Comparison of ENCODE assay signal across 2 cellular contexts in the genomic region with DNA sequence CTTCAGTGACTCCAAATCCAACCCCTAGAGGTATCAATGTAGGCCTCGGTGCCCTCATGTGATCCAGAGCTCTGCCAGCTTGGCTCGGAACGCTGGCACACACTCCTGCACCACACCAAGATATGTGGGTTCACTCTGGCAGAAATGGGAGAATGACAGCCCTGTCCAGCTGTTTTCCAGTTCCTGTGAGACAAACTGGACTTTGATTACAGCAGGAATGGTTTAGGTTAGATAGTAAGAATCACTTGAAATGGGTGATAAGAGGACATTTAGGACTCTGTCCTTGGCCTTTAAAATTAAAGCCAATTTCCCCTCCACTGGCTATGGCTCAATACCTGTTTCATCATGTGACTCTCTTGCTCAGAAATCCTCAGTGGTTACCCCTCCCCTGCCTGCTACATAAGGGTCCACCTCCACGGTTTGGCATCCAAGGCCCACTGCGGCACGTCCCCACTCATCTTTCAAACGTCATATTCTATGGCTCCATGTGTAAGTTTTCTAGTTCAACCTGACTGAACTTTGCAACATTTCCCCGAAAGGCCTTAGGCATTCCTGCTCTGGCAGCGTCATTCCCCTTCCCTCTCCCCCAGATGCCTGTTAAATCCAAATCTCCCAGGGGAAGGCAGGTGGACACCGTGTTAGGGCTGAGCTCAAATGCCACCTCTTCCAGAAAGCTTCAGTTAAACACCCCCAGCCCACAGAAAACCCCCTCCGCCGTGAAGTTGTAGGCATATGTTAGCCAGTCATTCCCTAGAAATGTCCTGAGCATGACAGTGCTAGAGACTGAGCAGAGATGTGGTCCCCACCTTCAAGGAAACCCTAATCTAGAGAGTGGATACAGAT.
TF ChIP-seq lines count a peak whose summit lies in the region.

No MANE protein-coding gene starts in this region.

TF ChIP-seq in A549, 52 proteins besides CTCF, POLR2A, EP300 and RAD21:
- no peak for TF ChIP-seq BCL3 (IDR thresholded peaks at IDR 0.05)
- TF ChIP-seq, protein P1, sequence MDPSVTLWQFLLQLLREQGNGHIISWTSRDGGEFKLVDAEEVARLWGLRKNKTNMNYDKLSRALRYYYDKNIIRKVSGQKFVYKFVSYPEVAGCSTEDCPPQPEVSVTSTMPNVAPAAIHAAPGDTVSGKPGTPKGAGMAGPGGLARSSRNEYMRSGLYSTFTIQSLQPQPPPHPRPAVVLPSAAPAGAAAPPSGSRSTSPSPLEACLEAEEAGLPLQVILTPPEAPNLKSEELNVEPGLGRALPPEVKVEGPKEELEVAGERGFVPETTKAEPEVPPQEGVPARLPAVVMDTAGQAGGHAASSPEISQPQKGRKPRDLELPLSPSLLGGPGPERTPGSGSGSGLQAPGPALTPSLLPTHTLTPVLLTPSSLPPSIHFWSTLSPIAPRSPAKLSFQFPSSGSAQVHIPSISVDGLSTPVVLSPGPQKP (IDR thresholded peaks at IDR 0.05; ENCODE audit: low read depth, low read length) = no peak
- no peak for TF ChIP-seq HES2 (IDR thresholded peaks at IDR 0.05)
- TF ChIP-seq NFE2L2 (conservative IDR thresholded peaks at IDR 0.05; ENCODE audit: low read length) = no peak
- TF ChIP-seq NPAS2 (CRISPR knock-in tag; IDR thresholded peaks at IDR 0.05; ENCODE audit: borderline replicate concordance) = no peak
- no peak for TF ChIP-seq EHMT2 (IDR thresholded peaks at IDR 0.05; ENCODE audit: low read depth)
- no peak for TF ChIP-seq BHLHE40 (IDR thresholded peaks at IDR 0.05; ENCODE audit: low read depth, low read length)
- no peak for TF ChIP-seq FOSL2 (IDR thresholded peaks at IDR 0.05)
- no peak for TF ChIP-seq FOSL2 (CRISPR knock-in tag; IDR thresholded peaks at IDR 0.05)
- no peak for TF ChIP-seq FOXS1 (CRISPR knock-in tag; IDR thresholded peaks at IDR 0.05)
- no peak for TF ChIP-seq CHD4 (IDR thresholded peaks at IDR 0.05; ENCODE audit: borderline replicate concordance)
- TF ChIP-seq ZNF302 (CRISPR knock-in tag; IDR thresholded peaks at IDR 0.05) = no peak
- TF ChIP-seq RNF2 (IDR thresholded peaks at IDR 0.05; ENCODE audit: borderline replicate concordance, low read depth) = no peak
- TF ChIP-seq FOSB (CRISPR knock-in tag; IDR thresholded peaks at IDR 0.05) = no peak
- TF ChIP-seq E2F6 (IDR thresholded peaks at IDR 0.05; ENCODE audit: borderline replicate concordance, low read depth) = no peak
- no peak for TF ChIP-seq MAX (IDR thresholded peaks at IDR 0.05)
- TF ChIP-seq ZC3H11A (IDR thresholded peaks at IDR 0.05) = no peak
- TF ChIP-seq KDM5A (IDR thresholded peaks at IDR 0.05) = no peak
- TF ChIP-seq GATA3 (IDR thresholded peaks at IDR 0.05; ENCODE audit: borderline replicate concordance) = no peak
- no peak for TF ChIP-seq CEBPB (IDR thresholded peaks at IDR 0.05)

TF ChIP-seq in IMR-90, 13 proteins besides CTCF, POLR2A, EP300 and RAD21:
- TF ChIP-seq MXI1 (IDR thresholded peaks at IDR 0.05; ENCODE audit: borderline replicate concordance, low read depth, low read length) (no peak), SMC3 (IDR thresholded peaks at IDR 0.05; ENCODE audit: low read depth, low read length) (no peak), BHLHE40 (IDR thresholded peaks at IDR 0.05; ENCODE audit: low read depth, low read length) (no peak), NFE2L2 (IDR thresholded peaks at IDR 0.05; ENCODE audit: low read depth, low read length) (no peak), CEBPB (IDR thresholded peaks at IDR 0.05; ENCODE audit: low read depth, low read length) (no peak), CHD1 (IDR thresholded peaks at IDR 0.05; ENCODE audit: low read depth, low read length) (no peak), MAFK (IDR thresholded peaks at IDR 0.05; ENCODE audit: low read depth, low read length) (no peak), USF2 (IDR thresholded peaks at IDR 0.05; ENCODE audit: low read depth, low read length) (no peak), MAZ (IDR thresholded peaks at IDR 0.05; ENCODE audit: borderline replicate concordance, low read depth, low read length) (no peak), RFX5 (IDR thresholded peaks at IDR 0.05; ENCODE audit: low read depth, low read length) (no peak), FOS (IDR thresholded peaks at IDR 0.05; ENCODE audit: low read depth, low read length) (no peak), RCOR1 (IDR thresholded peaks at IDR 0.05; ENCODE audit: insufficient replicate concordance, low read length) (no peak)
- TF ChIP-seq, protein P1 (IDR thresholded peaks at IDR 0.05; ENCODE audit: borderline replicate concordance, low read depth, low read length) = no peak
